In genomic region chr21:32819702-32820101, GRCh38 we compare ENCODE assay signal across 13 cellular contexts. TPM values are rescaled to one million over a fixed set of nuclear protein-coding genes. Genes with fewer than 3 reads are reported as not detected.
DNase-seq lines count a peak whose midpoint lies in the region; ATAC-seq and TF ChIP-seq lines count a peak whose summit lies in the region.
"Had no signal": no experiment of that assay in that cellular context is flagged by ENCODE, and none has a peak within 500 bp of the region (broad histone marks: within the 10 kb centered on the region; RNA-seq: fewer than 3 reads in every experiment).

No MANE protein-coding gene starts in this region.

- H3K4me3 ChIP-seq in body of pancreas (no peak overlapping the region), sigmoid colon (no peak overlapping the region), MM.1S (ENCODE audit: low read length) (no peak overlapping the region)

- no peak overlapping the region for H2AFZ ChIP-seq in MM.1S (ENCODE audit: low read length)

- no peaks in the 10 kb centered on the region for H3K9me3 ChIP-seq in body of pancreas
- H3K9me3 ChIP-seq in sigmoid colon = no peaks in the 10 kb centered on the region
- H3K9me3 ChIP-seq in MM.1S (replicated peaks; ENCODE audit: insufficient read depth, low read length) = no peaks in the 10 kb centered on the region

- ATAC-seq in body of pancreas = peak; percentile 38
- peak; percentile 98 for ATAC-seq in left ventricle myocardium superior
- ATAC-seq in HG02763 (IDR thresholded peaks at IDR 0.05; ENCODE audit: unreplicated experiment) = no peak
- ATAC-seq: CD8-positive, alpha-beta T cell; SK-N-SH treated with all-trans-retinoic acid at 6 μM for 48 hours had no signal

- H4K20me1 ChIP-seq in MM.1S (ENCODE audit: insufficient read depth, low read length) = no peaks in the 10 kb centered on the region

- H3K27ac ChIP-seq in body of pancreas (peak overlapping the region in 1 of 4 donors; percentile 80), sigmoid colon (no peak overlapping the region), MM.1S (ENCODE audit: low read length) (no peak overlapping the region)

- intact Hi-C loops in body of pancreas (cut with DNase I) (loop anchor here (10.0 kb wide), 1 partner anchor 165 kb away; no protein-coding TSS in a partner anchor), left ventricle myocardium superior (cut with micrococcal nuclease) (no loop called here), sigmoid colon (cut with DNase I) (no loop called here)

- no peaks in the 10 kb centered on the region for H3F3A ChIP-seq in MM.1S (ENCODE audit: insufficient read depth, low read length)

- H3K9me2 ChIP-seq in MM.1S (replicated peaks; ENCODE audit: insufficient read depth, low read length) = no peaks in the 10 kb centered on the region

- TF ChIP-seq POLR2A in body of pancreas (IDR thresholded peaks at IDR 0.05) = no peak
- no peak for TF ChIP-seq POLR2A in sigmoid colon (IDR thresholded peaks at IDR 0.05)

- TF ChIP-seq CTCF in body of pancreas (IDR thresholded peaks at IDR 0.05) (no peak), sigmoid colon (IDR thresholded peaks at IDR 0.05) (no peak), MM.1S (IDR thresholded peaks at IDR 0.05; ENCODE audit: low read length) (no peak)

- H3K9ac ChIP-seq in MM.1S (ENCODE audit: low read length) = no peak overlapping the region

- DNase-seq in GM03348 (ENCODE audit: low spot score) (peak; percentile 84), body of pancreas (peak in 1 of 4 donors; percentile 32), left ventricle myocardium superior (no peak), sigmoid colon (peak; percentile 84), hippocampal formation (lab: John Stamatoyannopoulos, UW) (no peak), MM.1S (no peak), activated T-cell treated with anti-CD3 and anti-CD28 coated beads for 4 hours (no peak)
- DNase-seq: amygdala; CD8-positive, alpha-beta T cell; effector memory CD4-positive, alpha-beta T cell; NCI-H2107 had no signal

- no peak overlapping the region for H3K4me2 ChIP-seq in MM.1S (ENCODE audit: low read depth, low read length)

- H3K79me2 ChIP-seq in MM.1S (ENCODE audit: low read length) = no peaks in the 10 kb centered on the region

- H3K27me3 ChIP-seq in body of pancreas (no peaks in the 10 kb centered on the region), sigmoid colon (no peaks in the 10 kb centered on the region), MM.1S (replicated peaks; ENCODE audit: insufficient read depth, low read length) (no peaks in the 10 kb centered on the region)

- no peaks in the 10 kb centered on the region for H3K36me3 ChIP-seq in body of pancreas (replicated peaks in 1 of 2; ENCODE audit: insufficient read depth in 1 of 2, low read depth in 2 of 2)
- H3K36me3 ChIP-seq in sigmoid colon = no peaks in the 10 kb centered on the region
- no peaks in the 10 kb centered on the region for H3K36me3 ChIP-seq in MM.1S (replicated peaks; ENCODE audit: insufficient read depth, low read length)

- no peak for TF ChIP-seq EP300 in sigmoid colon (IDR thresholded peaks at IDR 0.05)

- WGBS in body of pancreas, 2 donors = 76 to 82% methylated on average over 6 of the region's 6 CpGs
- 77 to 86% methylated on average over 6 of the region's 6 CpGs for WGBS in sigmoid colon, 2 donors

- H3K4me1 ChIP-seq in body of pancreas (peaks cover 25% of the 10 kb centered on the region), sigmoid colon (peaks cover 0 to 5% (median 2%) of the 10 kb centered on the region in 4 donors), MM.1S (ENCODE audit: low read length) (no peaks in the 10 kb centered on the region)

RNA-seq across cellular contexts. Expression of gene PAXBP1, which starts 48.1 kb away (rescaled TPM):
- total RNA-seq in body of pancreas (10 to 100 TPM; 51.9 to 84.0 TPM), left ventricle myocardium superior (16.1 TPM), sigmoid colon (10 to 100 TPM; 44.6 to 70.6 (median 49.9) TPM)
- 10 to 100 TPM in 1 of 3 donors, 1 to 10 TPM in 2; 4.9 to 17.6 (median 5.4) TPM for polyA plus RNA-seq in sigmoid colon

Comparison
In these comparisons a context has a peak if more than half of its experiments do, and no peak if none do; other contexts are left out.
1. DNase-seq: peak in GM03348 (single experiment) and sigmoid colon (single experiment); none in left ventricle myocardium superior (single experiment), hippocampal formation (0 of 2), MM.1S (single experiment) and activated T-cell treated with anti-CD3 and anti-CD28 coated beads for 4 hours (single experiment).